In genomic region chr12:117045175-117045997, GRCh38 we compare ENCODE assay signal across 12 cellular contexts. TPM values are rescaled to one million over a fixed set of nuclear protein-coding genes. Genes with fewer than 3 reads are reported as not detected.
DNase-seq lines count a peak whose midpoint lies in the region; ATAC-seq and TF ChIP-seq lines count a peak whose summit lies in the region.
"Had no signal": no experiment of that assay in that cellular context is flagged by ENCODE, and none has a peak within 500 bp of the region (broad histone marks: within the 10 kb centered on the region; RNA-seq: fewer than 3 reads in every experiment).

No MANE protein-coding gene starts in this region.

- H3K36me3 ChIP-seq in GM23338 (ENCODE audit: insufficient read depth) (no peaks in the 10 kb centered on the region), neutrophil (peaks cover 28% of the 10 kb centered on the region), adrenal gland (replicated peaks in 1 of 2) (no peaks in the 10 kb centered on the region)

- POLR2A ChIA-PET in WTC11 (lab: Charles Lee): no interaction called here

- H3K27ac Mint-ChIP-seq in GM23338 (no peak overlapping the region), WTC11 (no peak overlapping the region)
- H3K27ac Mint-ChIP-seq: immature natural killer cell had no signal

- H3K4me3 ChIP-seq in GM23338 (no peak overlapping the region), neutrophil (ENCODE audit: low read depth in 1 of 2, low read length in 1 of 2) (peak overlapping the region; percentile 12 to 40), adrenal gland (no peak overlapping the region)

- no peaks in the 10 kb centered on the region for H3K27me3 ChIP-seq in GM23338 (ENCODE audit: insufficient read depth)
- H3K27me3 ChIP-seq in neutrophil: no peaks in the 10 kb centered on the region
- H3K27me3 ChIP-seq in adrenal gland: no peaks in the 10 kb centered on the region

- no peak for TF ChIP-seq CTCF in GM23338 (conservative IDR thresholded peaks at IDR 0.05; ENCODE audit: low read depth in 2 of 2)
- TF ChIP-seq CTCF in WTC11 (IDR thresholded peaks at IDR 0.05): no peak
- TF ChIP-seq CTCF in neutrophil (IDR thresholded peaks at IDR 0.05): no peak
- no peak for TF ChIP-seq CTCF in adrenal gland (IDR thresholded peaks at IDR 0.05)

- H4K20me1 ChIP-seq in GM23338 (replicated peaks; ENCODE audit: insufficient read depth): no peaks in the 10 kb centered on the region

- H3K9me3 Mint-ChIP-seq in GM23338 (no peaks in the 10 kb centered on the region), WTC11 (no peaks in the 10 kb centered on the region)
- H3K9me3 Mint-ChIP-seq: immature natural killer cell had no signal

- H3F3A ChIP-seq in GM23338 (replicated peaks; ENCODE audit: low read depth): no peaks in the 10 kb centered on the region

- H3K4me1 Mint-ChIP-seq in GM23338 (peaks cover 34% of the 10 kb centered on the region), WTC11 (peaks cover 38% of the 10 kb centered on the region)

- H3K27me3 Mint-ChIP-seq in GM23338 (ENCODE audit: insufficient read depth, low read depth, poor library complexity) (peaks cover 16% of the 10 kb centered on the region), WTC11 (ENCODE audit: low read depth) (no peaks in the 10 kb centered on the region)

- H2AFZ ChIP-seq in GM23338: no peak overlapping the region

- 55 to 69% (median 66%) methylated on average over 16 to 23 of the region's 23 CpGs for WGBS in adrenal gland, 4 donors

- H3K27ac ChIP-seq in GM23338 (ENCODE audit: low read depth) (no peak overlapping the region), neutrophil (peak overlapping the region; percentile 35), adrenal gland (peak overlapping the region in 2 of 5 donors; percentile 41 to 44)

- intact Hi-C loops in adrenal gland (cut with DNase I): no loop called here

- H3K9me2 ChIP-seq in GM23338 (ENCODE audit: insufficient read depth): no peaks in the 10 kb centered on the region

- DNase-seq in GM23338 (ENCODE audit: low spot score) (no peak), NCI-H146 treated with DMSO at 0.1 percent for 48 hours (lab: John Stamatoyannopoulos, UW; ENCODE audit: unreplicated experiment) (peak; percentile 67), WTC11 (ENCODE audit: low spot score) (no peak), adrenal gland (no peak)
- DNase-seq: activated CD8-positive, alpha-beta memory T cell treated with anti-CD3 and anti-CD28 coated beads for 24 hours; aorta; immature natural killer cell had no signal

- H3K4me2 ChIP-seq in GM23338: no peak overlapping the region

- H3K79me2 ChIP-seq in GM23338 (replicated peaks; ENCODE audit: insufficient read depth): no peaks in the 10 kb centered on the region

- H3K4me3 Mint-ChIP-seq in GM23338 (no peak overlapping the region), WTC11 (no peak overlapping the region)
- H3K4me3 Mint-ChIP-seq: immature natural killer cell had no signal

- TF ChIP-seq POLR2A in adrenal gland (IDR thresholded peaks at IDR 0.05): no peak

- CTCF ChIA-PET in WTC11 (lab: Charles Lee): interaction anchor here (0.5 to 1.1 kb wide), 2 partner anchors 12 to 75 kb away, joined by 3 read pairs; no protein-coding TSS in a partner anchor

- ATAC-seq in GM23338 (peak; percentile 25), WTC11 (peak; percentile 23), HG03354 (IDR thresholded peaks at IDR 0.05; ENCODE audit: poor library complexity, severe bottlenecking, unreplicated experiment) (no peak), GM21576 (IDR thresholded peaks at IDR 0.05; ENCODE audit: unreplicated experiment) (no peak), HG03521 (IDR thresholded peaks at IDR 0.05; ENCODE audit: unreplicated experiment) (no peak)

- H3K9me3 ChIP-seq in neutrophil: no peaks in the 10 kb centered on the region
- H3K9me3 ChIP-seq in adrenal gland (replicated peaks in 1 of 3): no peaks in the 10 kb centered on the region

- H3K36me3 Mint-ChIP-seq in GM23338 (ENCODE audit: low read depth): no peaks in the 10 kb centered on the region; the same call in 2 of the 3 replicates
- no peaks in the 10 kb centered on the region for H3K36me3 Mint-ChIP-seq in WTC11

- no peaks in the 10 kb centered on the region; the same call in 1 of the 2 replicates for H3K4me1 ChIP-seq in GM23338 (ENCODE audit: insufficient read depth)
- peaks cover 31 to 33% of the 10 kb centered on the region in 2 experiments for H3K4me1 ChIP-seq in neutrophil (ENCODE audit: control insufficient read depth in 1 of 2, insufficient read depth in 1 of 2, low read depth in 1 of 2, low read length in 1 of 2)
- peaks cover 12 to 21% of the 10 kb centered on the region in 2 donors for H3K4me1 ChIP-seq in adrenal gland (replicated peaks in 1 of 2)

TF ChIP-seq in GM23338, 12 proteins besides CTCF, POLR2A, EP300 and RAD21 (continues in another document):
- TF ChIP-seq NANOG (IDR thresholded peaks at IDR 0.05; ENCODE audit: borderline replicate concordance): no peak
- no peak for TF ChIP-seq POLR2AphosphoS5 (IDR thresholded peaks at IDR 0.05; ENCODE audit: low read depth)
- no peak for TF ChIP-seq STAT1 (IDR thresholded peaks at IDR 0.05; ENCODE audit: unreplicated experiment)
- TF ChIP-seq ETS1 (IDR thresholded peaks at IDR 0.05): no peak
- no peak for TF ChIP-seq EZH2 (IDR thresholded peaks at IDR 0.05; ENCODE audit: low read depth, unreplicated experiment)

TF ChIP-seq in WTC11, 78 proteins besides CTCF, POLR2A, EP300 and RAD21:
- TF ChIP-seq TEAD1 (CRISPR knock-in tag; IDR thresholded peaks at IDR 0.05) (no peak), SMAD4 (CRISPR knock-in tag; IDR thresholded peaks at IDR 0.05) (no peak), PRRX2 (CRISPR knock-in tag; IDR thresholded peaks at IDR 0.05) (no peak), ZNF232 (CRISPR knock-in tag; IDR thresholded peaks at IDR 0.05) (no peak), ZNF423 (CRISPR knock-in tag; IDR thresholded peaks at IDR 0.05) (no peak), KAT7 (CRISPR knock-in tag; IDR thresholded peaks at IDR 0.05; ENCODE audit: borderline replicate concordance) (no peak), ZNF138 (CRISPR knock-in tag; conservative IDR thresholded peaks at IDR 0.05) (no peak), NR1H2 (CRISPR knock-in tag; IDR thresholded peaks at IDR 0.05) (no peak), ZNF671 (CRISPR knock-in tag; IDR thresholded peaks at IDR 0.05) (no peak), ZNF317 (CRISPR knock-in tag; IDR thresholded peaks at IDR 0.05; ENCODE audit: borderline replicate concordance, low read depth) (no peak)
- TF ChIP-seq, protein P1, sequence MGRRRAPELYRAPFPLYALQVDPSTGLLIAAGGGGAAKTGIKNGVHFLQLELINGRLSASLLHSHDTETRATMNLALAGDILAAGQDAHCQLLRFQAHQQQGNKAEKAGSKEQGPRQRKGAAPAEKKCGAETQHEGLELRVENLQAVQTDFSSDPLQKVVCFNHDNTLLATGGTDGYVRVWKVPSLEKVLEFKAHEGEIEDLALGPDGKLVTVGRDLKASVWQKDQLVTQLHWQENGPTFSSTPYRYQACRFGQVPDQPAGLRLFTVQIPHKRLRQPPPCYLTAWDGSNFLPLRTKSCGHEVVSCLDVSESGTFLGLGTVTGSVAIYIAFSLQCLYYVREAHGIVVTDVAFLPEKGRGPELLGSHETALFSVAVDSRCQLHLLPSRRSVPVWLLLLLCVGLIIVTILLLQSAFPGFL (CRISPR knock-in tag; IDR thresholded peaks at IDR 0.05; ENCODE audit: borderline replicate concordance): no peak
- TF ChIP-seq, protein P2, sequence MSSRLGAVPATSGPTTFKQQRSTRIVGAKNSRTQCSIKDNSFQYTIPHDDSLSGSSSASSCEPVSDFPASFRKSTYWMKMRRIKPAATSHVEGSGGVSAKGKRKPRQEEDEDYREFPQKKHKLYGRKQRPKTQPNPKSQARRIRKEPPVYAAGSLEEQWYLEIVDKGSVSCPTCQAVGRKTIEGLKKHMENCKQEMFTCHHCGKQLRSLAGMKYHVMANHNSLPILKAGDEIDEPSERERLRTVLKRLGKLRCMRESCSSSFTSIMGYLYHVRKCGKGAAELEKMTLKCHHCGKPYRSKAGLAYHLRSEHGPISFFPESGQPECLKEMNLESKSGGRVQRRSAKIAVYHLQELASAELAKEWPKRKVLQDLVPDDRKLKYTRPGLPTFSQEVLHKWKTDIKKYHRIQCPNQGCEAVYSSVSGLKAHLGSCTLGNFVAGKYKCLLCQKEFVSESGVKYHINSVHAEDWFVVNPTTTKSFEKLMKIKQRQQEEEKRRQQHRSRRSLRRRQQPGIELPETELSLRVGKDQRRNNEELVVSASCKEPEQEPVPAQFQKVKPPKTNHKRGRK (CRISPR knock-in tag; IDR thresholded peaks at IDR 0.05; ENCODE audit: borderline replicate concordance): no peak

RNA-seq across cellular contexts. Expression of gene TESC, which starts 53.8 kb away (rescaled TPM):
- 4.2 and 17.0 TPM in 2 replicates for total RNA-seq in GM23338 (2014; rRNA removed; shearing (Covaris generic))
- polyA plus RNA-seq in GM23338 (2016; fragmentation: Nextera tagmentation; extraction: Ambion mirVana) (10.4 and 12.0 TPM in 2 replicates), adrenal gland (10 to 100 TPM; 34.3 to 73.2 (median 45.4) TPM)
- total RNA-seq in WTC11 (2021) (10.8 to 15.5 TPM (median 14.9 TPM) in 3 replicates), adrenal gland (100 to 1,000 TPM in 2 of 8 donors, 10 to 100 TPM in 6; 47.8 to 144 (median 82.9) TPM)
- total RNA-seq: LHCN-M2 had no signal

Comparison
In these comparisons a context has a peak if more than half of its experiments do, and no peak if none do; other contexts are left out.
1. ATAC-seq: peak in GM23338 (single experiment) and WTC11 (single experiment); none in HG03354 (single experiment), GM21576 (single experiment) and HG03521 (single experiment).
2. H3K4me3 ChIP-seq: peak in neutrophil (2 of 2); none in GM23338 (single experiment) and adrenal gland (0 of 4).